20 cellular contexts compared by ENCODE assay signal in genomic region chr10:58107506-58107905, GRCh38.
A peak's percentile ranks its signal among the peaks of the same experiment; 100 is the strongest.
DNase-seq lines count a peak whose midpoint lies in the region; ATAC-seq and TF ChIP-seq lines count a peak whose summit lies in the region.
"Had no signal": no experiment of that assay in that cellular context is flagged by ENCODE, and none has a peak within 500 bp of the region (broad histone marks: within the 10 kb centered on the region; RNA-seq: fewer than 3 reads in every experiment).

No MANE protein-coding gene starts in this region.

- POLR2A ChIA-PET in AG04449 (lab: Yijun Ruan, JAX) = no interaction called here

- H3K4me1 ChIP-seq in adipocyte (ENCODE audit: control insufficient read depth, insufficient read depth, low read length) (peaks cover 22% of the 10 kb centered on the region), foreskin keratinocyte (no peaks in the 10 kb centered on the region)
- H3K4me1 ChIP-seq: gastroesophageal sphincter had no signal

- H3K36me3 ChIP-seq in adipocyte (ENCODE audit: control insufficient read depth, insufficient read depth, low read length, severe bottlenecking) = no peaks in the 10 kb centered on the region
- H3K36me3 ChIP-seq: gastroesophageal sphincter had no signal

- in situ Hi-C loops in G401 (cut with HindIII; ENCODE audit: low sequenced_read_pairs) = no loop called here

- peak; percentile 42 for DNase-seq in AG04449 (ENCODE audit: low read depth, low spot score)
- peak; percentile 9 for DNase-seq in HK-2 (ENCODE audit: unreplicated experiment)
- DNase-seq in adipocyte (ENCODE audit: low read depth) = peak; percentile 21
- peak; percentile 49 to 85 for DNase-seq in foreskin keratinocyte
- DNase-seq in activated naive CD4-positive, alpha-beta T cell (lab: John Stamatoyannopoulos, UW) = no peak
- DNase-seq in G401 (ENCODE audit: low spot score) = no peak
- DNase-seq in NCI-H1105 (lab: John Stamatoyannopoulos, UW) = no peak
- DNase-seq: activated CD4-positive, alpha-beta T cell treated with anti-CD3 and anti-CD28 coated beads for 48 hours; activated T-cell treated with anti-CD3 and anti-CD28 coated beads, Interleukin-2, amount 50 U/mL, for 4 hours; AML-193; anterior cingulate cortex; islet precursor cell; KG1; NCI-H1694; NCI-H510A treated with DMSO at 0.1 percent for 48 hours; nucleus accumbens; small intestine; T-helper 1 cell had no signal

- H3K9ac ChIP-seq in adipocyte (ENCODE audit: low read length) = no peak overlapping the region

- peaks cover 28% of the 10 kb centered on the region for H3K27me3 ChIP-seq in adipocyte (replicated peaks; ENCODE audit: control insufficient read depth, insufficient read depth, low read length)
- no peaks in the 10 kb centered on the region for H3K27me3 ChIP-seq in foreskin keratinocyte

- no peak overlapping the region for H3K27ac ChIP-seq in foreskin keratinocyte
- H3K27ac ChIP-seq: gastroesophageal sphincter had no signal

- CTCF ChIA-PET in AG04449 (lab: Yijun Ruan, JAX) = no interaction called here

- ATAC-seq in foreskin keratinocyte = peak; percentile 92
- no peak for ATAC-seq in GM19324 (IDR thresholded peaks at IDR 0.05; ENCODE audit: low FRiP score, unreplicated experiment)
- ATAC-seq: activated T-cell treated with anti-CD3 and anti-CD28 coated beads, Interleukin-2, amount 50 U/mL, for 4 hours; gastroesophageal sphincter had no signal

- peaks cover 11% of the 10 kb centered on the region for H3K9me3 ChIP-seq in adipocyte (ENCODE audit: control insufficient read depth, low read length)
- H3K9me3 ChIP-seq: gastroesophageal sphincter had no signal

- H3K4me3 ChIP-seq in AG04449 (ENCODE audit: low read depth, low read length) (no peak overlapping the region), adipocyte (ENCODE audit: low read length) (no peak overlapping the region)
- H3K4me3 ChIP-seq: gastroesophageal sphincter had no signal

- no peak for TF ChIP-seq CTCF in AG04449 (IDR thresholded peaks at IDR 0.05; ENCODE audit: insufficient read depth, low read length, missing control alignments)
- TF ChIP-seq CTCF in foreskin keratinocyte (conservative IDR thresholded peaks at IDR 0.05) = no peak

Comparison
In these comparisons a context has a peak if more than half of its experiments do, and no peak if none do; other contexts are left out.
1. DNase-seq: peak in AG04449 (single experiment), HK-2 (single experiment), adipocyte (single experiment) and foreskin keratinocyte (2 of 2); none in activated naive CD4-positive, alpha-beta T cell (0 of 4), G401 (single experiment) and NCI-H1105 (single experiment).